1 cellular context compared by ENCODE assay signal in the genomic region with DNA sequence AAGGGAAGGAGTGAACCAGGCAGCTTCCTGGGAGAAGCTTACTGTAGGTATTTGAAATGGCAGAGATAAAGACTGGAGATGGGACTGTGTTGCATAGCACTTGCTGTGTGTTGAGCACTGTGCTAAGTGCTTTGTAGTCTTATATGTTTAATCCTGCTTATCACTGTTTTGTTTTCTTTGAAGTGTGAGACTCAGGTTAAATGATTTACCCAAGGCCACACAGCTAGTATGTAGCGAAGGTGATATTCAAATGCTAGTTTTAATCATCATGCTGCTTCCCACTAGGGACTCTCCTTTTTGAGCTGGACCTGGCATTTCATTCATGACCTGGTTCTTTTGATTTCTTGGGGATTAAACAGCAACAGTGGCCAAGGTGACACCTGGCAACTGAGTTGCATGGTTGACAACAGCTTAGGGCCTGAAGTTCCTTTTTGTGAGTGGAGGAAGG.
TF ChIP-seq lines count a peak whose summit lies in the region.

No MANE protein-coding gene starts in this region.

TF ChIP-seq in HepG2, 621 proteins besides CTCF, POLR2A, EP300 and RAD21 (continued from another document and continues in another):
- TF ChIP-seq, protein P1, sequence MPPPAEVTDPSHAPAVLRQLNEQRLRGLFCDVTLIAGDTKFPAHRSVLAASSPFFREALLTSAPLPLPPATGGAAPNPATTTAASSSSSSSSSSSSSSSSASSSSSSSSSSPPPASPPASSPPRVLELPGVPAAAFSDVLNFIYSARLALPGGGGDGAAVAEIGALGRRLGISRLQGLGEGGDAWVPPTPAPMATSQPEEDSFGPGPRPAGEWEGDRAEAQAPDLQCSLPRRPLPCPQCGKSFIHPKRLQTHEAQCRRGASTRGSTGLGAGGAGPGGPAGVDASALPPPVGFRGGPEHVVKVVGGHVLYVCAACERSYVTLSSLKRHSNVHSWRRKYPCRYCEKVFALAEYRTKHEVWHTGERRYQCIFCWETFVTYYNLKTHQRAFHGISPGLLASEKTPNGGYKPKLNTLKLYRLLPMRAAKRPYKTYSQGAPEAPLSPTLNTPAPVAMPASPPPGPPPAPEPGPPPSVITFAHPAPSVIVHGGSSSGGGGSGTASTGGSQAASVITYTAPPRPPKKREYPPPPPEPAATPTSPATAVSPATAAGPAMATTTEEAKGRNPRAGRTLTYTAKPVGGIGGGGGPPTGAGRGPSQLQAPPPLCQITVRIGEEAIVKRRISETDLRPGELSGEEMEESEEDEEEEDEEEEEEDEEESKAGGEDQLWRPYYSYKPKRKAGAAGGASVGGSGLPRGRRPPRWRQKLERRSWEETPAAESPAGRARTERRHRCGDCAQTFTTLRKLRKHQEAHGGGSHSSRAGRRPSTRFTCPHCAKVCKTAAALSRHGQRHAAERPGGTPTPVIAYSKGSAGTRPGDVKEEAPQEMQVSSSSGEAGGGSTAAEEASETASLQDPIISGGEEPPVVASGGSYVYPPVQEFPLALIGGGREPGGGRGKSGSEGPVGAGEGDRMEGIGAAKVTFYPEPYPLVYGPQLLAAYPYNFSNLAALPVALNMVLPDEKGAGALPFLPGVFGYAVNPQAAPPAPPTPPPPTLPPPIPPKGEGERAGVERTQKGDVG (CRISPR knock-in tag; IDR thresholded peaks at IDR 0.05; ENCODE audit: borderline replicate concordance), result no peak
- TF ChIP-seq, protein P2, sequence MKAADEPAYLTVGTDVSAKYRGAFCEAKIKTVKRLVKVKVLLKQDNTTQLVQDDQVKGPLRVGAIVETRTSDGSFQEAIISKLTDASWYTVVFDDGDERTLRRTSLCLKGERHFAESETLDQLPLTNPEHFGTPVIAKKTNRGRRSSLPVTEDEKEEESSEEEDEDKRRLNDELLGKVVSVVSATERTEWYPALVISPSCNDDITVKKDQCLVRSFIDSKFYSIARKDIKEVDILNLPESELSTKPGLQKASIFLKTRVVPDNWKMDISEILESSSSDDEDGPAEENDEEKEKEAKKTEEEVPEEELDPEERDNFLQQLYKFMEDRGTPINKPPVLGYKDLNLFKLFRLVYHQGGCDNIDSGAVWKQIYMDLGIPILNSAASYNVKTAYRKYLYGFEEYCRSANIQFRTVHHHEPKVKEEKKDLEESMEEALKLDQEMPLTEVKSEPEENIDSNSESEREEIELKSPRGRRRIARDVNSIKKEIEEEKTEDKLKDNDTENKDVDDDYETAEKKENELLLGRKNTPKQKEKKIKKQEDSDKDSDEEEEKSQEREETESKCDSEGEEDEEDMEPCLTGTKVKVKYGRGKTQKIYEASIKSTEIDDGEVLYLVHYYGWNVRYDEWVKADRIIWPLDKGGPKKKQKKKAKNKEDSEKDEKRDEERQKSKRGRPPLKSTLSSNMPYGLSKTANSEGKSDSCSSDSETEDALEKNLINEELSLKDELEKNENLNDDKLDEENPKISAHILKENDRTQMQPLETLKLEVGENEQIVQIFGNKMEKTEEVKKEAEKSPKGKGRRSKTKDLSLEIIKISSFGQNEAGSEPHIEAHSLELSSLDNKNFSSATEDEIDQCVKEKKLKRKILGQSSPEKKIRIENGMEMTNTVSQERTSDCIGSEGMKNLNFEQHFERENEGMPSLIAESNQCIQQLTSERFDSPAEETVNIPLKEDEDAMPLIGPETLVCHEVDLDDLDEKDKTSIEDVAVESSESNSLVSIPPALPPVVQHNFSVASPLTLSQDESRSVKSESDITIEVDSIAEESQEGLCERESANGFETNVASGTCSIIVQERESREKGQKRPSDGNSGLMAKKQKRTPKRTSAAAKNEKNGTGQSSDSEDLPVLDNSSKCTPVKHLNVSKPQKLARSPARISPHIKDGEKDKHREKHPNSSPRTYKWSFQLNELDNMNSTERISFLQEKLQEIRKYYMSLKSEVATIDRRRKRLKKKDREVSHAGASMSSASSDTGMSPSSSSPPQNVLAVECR (CRISPR knock-in tag; IDR thresholded peaks at IDR 0.05; ENCODE audit: borderline replicate concordance), result no peak
- TF ChIP-seq ELF4 (CRISPR knock-in tag; IDR thresholded peaks at IDR 0.05; ENCODE audit: borderline replicate concordance), result no peak
- no peak for TF ChIP-seq AGO2 (optimal IDR thresholded peaks at IDR 0.05; ENCODE audit: low read depth, low read length)
- TF ChIP-seq ZMYM3 (CRISPR knock-in tag; IDR thresholded peaks at IDR 0.05), result no peak
- no peak for TF ChIP-seq SIN3B (IDR thresholded peaks at IDR 0.05; ENCODE audit: low read length)
- peak; percentile 87 for TF ChIP-seq TBX2 (CRISPR knock-in tag; IDR thresholded peaks at IDR 0.05; ENCODE audit: borderline replicate concordance)
- TF ChIP-seq ZNF17 (CRISPR knock-in tag; IDR thresholded peaks at IDR 0.05), result no peak
- no peak for TF ChIP-seq PHB2 (IDR thresholded peaks at IDR 0.05; ENCODE audit: partially characterized antibody)
- no peak for TF ChIP-seq DNMT1 (CRISPR knock-in tag; IDR thresholded peaks at IDR 0.05)
- TF ChIP-seq, protein P3, sequence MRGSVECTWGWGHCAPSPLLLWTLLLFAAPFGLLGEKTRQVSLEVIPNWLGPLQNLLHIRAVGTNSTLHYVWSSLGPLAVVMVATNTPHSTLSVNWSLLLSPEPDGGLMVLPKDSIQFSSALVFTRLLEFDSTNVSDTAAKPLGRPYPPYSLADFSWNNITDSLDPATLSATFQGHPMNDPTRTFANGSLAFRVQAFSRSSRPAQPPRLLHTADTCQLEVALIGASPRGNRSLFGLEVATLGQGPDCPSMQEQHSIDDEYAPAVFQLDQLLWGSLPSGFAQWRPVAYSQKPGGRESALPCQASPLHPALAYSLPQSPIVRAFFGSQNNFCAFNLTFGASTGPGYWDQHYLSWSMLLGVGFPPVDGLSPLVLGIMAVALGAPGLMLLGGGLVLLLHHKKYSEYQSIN (CRISPR knock-in tag; IDR thresholded peaks at IDR 0.05; ENCODE audit: borderline replicate concordance), result no peak
- TF ChIP-seq KDM2A (CRISPR knock-in tag; IDR thresholded peaks at IDR 0.05; ENCODE audit: borderline replicate concordance, low read depth), result no peak
- TF ChIP-seq KMT2A (CRISPR knock-in tag; IDR thresholded peaks at IDR 0.05), result no peak
- TF ChIP-seq TBP (CRISPR knock-in tag; IDR thresholded peaks at IDR 0.05), result no peak
- TF ChIP-seq SRY (CRISPR knock-in tag; IDR thresholded peaks at IDR 0.05), result no peak
- TF ChIP-seq, protein P4, sequence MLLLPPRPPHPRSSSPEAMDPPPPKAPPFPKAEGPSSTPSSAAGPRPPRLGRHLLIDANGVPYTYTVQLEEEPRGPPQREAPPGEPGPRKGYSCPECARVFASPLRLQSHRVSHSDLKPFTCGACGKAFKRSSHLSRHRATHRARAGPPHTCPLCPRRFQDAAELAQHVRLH (CRISPR knock-in tag; IDR thresholded peaks at IDR 0.05; ENCODE audit: borderline replicate concordance, low read depth), result no peak
- TF ChIP-seq PRPF4 (IDR thresholded peaks at IDR 0.05; ENCODE audit: low read depth, low read length, poor library complexity, severe bottlenecking), result no peak
- TF ChIP-seq RNF2 (conservative IDR thresholded peaks at IDR 0.05; ENCODE audit: low read depth), result no peak
- TF ChIP-seq, protein P5, sequence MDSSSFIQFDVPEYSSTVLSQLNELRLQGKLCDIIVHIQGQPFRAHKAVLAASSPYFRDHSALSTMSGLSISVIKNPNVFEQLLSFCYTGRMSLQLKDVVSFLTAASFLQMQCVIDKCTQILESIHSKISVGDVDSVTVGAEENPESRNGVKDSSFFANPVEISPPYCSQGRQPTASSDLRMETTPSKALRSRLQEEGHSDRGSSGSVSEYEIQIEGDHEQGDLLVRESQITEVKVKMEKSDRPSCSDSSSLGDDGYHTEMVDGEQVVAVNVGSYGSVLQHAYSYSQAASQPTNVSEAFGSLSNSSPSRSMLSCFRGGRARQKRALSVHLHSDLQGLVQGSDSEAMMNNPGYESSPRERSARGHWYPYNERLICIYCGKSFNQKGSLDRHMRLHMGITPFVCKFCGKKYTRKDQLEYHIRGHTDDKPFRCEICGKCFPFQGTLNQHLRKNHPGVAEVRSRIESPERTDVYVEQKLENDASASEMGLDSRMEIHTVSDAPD (CRISPR knock-in tag; IDR thresholded peaks at IDR 0.05), result no peak; the same call in 1 of the 2 replicates
- peak; percentile 16; the same call in 1 of the 2 replicates for TF ChIP-seq FOXA3 (CRISPR knock-in tag; IDR thresholded peaks at IDR 0.05)
- TF ChIP-seq, protein P6, sequence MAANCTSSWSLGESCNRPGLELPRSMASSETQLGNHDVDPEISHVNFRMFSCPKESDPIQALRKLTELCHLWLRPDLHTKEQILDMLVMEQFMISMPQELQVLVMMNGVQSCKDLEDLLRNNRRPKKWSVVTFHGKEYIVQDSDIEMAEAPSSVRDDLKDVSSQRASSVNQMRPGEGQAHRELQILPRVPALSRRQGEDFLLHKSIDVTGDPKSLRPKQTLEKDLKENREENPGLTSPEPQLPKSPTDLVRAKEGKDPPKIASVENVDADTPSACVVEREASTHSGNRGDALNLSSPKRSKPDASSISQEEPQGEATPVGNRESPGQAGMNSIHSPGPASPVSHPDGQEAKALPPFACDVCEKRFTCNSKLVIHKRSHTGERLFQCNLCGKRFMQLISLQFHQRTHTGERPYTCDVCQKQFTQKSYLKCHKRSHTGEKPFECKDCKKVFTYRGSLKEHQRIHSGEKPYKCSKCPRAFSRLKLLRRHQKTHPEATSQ (CRISPR knock-in tag; IDR thresholded peaks at IDR 0.05; ENCODE audit: borderline replicate concordance), result no peak
- TF ChIP-seq GPN1 (CRISPR knock-in tag; IDR thresholded peaks at IDR 0.05; ENCODE audit: borderline replicate concordance), result no peak
- no peak for TF ChIP-seq NR2F6 (IDR thresholded peaks at IDR 0.05)
- TF ChIP-seq NR2F6 (CRISPR knock-in tag; IDR thresholded peaks at IDR 0.05), result peak; percentile 54
- no peak for TF ChIP-seq ZNF317 (CRISPR knock-in tag; IDR thresholded peaks at IDR 0.05)
- TF ChIP-seq, protein P7, sequence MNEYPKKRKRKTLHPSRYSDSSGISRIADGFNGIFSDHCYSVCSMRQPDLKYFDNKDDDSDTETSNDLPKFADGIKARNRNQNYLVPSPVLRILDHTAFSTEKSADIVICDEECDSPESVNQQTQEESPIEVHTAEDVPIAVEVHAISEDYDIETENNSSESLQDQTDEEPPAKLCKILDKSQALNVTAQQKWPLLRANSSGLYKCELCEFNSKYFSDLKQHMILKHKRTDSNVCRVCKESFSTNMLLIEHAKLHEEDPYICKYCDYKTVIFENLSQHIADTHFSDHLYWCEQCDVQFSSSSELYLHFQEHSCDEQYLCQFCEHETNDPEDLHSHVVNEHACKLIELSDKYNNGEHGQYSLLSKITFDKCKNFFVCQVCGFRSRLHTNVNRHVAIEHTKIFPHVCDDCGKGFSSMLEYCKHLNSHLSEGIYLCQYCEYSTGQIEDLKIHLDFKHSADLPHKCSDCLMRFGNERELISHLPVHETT (CRISPR knock-in tag; conservative IDR thresholded peaks at IDR 0.05), result no peak
- no peak for TF ChIP-seq ARNT (IDR thresholded peaks at IDR 0.05)
- TF ChIP-seq ZNF746 (CRISPR knock-in tag; IDR thresholded peaks at IDR 0.05), result no peak
- TF ChIP-seq, protein P8, sequence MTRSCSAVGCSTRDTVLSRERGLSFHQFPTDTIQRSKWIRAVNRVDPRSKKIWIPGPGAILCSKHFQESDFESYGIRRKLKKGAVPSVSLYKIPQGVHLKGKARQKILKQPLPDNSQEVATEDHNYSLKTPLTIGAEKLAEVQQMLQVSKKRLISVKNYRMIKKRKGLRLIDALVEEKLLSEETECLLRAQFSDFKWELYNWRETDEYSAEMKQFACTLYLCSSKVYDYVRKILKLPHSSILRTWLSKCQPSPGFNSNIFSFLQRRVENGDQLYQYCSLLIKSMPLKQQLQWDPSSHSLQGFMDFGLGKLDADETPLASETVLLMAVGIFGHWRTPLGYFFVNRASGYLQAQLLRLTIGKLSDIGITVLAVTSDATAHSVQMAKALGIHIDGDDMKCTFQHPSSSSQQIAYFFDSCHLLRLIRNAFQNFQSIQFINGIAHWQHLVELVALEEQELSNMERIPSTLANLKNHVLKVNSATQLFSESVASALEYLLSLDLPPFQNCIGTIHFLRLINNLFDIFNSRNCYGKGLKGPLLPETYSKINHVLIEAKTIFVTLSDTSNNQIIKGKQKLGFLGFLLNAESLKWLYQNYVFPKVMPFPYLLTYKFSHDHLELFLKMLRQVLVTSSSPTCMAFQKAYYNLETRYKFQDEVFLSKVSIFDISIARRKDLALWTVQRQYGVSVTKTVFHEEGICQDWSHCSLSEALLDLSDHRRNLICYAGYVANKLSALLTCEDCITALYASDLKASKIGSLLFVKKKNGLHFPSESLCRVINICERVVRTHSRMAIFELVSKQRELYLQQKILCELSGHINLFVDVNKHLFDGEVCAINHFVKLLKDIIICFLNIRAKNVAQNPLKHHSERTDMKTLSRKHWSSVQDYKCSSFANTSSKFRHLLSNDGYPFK (CRISPR knock-in tag; IDR thresholded peaks at IDR 0.05; ENCODE audit: borderline replicate concordance), result no peak
- peak; percentile 31; the same call in 1 of the 2 replicates for TF ChIP-seq POGZ (CRISPR knock-in tag; IDR thresholded peaks at IDR 0.05)
- TF ChIP-seq FOXP1 (IDR thresholded peaks at IDR 0.05), result no peak
- peak; percentile 53; the same call in 1 of the 2 replicates for TF ChIP-seq FOXP1 (CRISPR knock-in tag; IDR thresholded peaks at IDR 0.05)
- TF ChIP-seq CREM (IDR thresholded peaks at IDR 0.05), result peak; percentile 26; the same call in 1 of the 2 replicates
- no peak for TF ChIP-seq CREM (CRISPR knock-in tag; IDR thresholded peaks at IDR 0.05)
- TF ChIP-seq ZNF264 (CRISPR knock-in tag; IDR thresholded peaks at IDR 0.05), result no peak; the same call in 1 of the 2 replicates
- TF ChIP-seq, protein P9, sequence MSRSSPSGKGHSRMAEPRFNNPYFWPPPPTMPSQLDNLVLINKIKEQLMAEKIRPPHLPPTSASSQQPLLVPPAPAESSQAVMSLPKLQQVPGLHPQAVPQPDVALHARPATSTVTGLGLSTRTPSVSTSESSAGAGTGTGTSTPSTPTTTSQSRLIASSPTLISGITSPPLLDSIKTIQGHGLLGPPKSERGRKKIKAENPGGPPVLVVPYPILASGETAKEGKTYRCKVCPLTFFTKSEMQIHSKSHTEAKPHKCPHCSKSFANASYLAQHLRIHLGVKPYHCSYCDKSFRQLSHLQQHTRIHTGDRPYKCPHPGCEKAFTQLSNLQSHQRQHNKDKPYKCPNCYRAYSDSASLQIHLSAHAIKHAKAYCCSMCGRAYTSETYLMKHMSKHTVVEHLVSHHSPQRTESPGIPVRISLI (CRISPR knock-in tag; IDR thresholded peaks at IDR 0.05; ENCODE audit: borderline replicate concordance), result no peak
- no peak for TF ChIP-seq AHR (CRISPR knock-in tag; IDR thresholded peaks at IDR 0.05)
- TF ChIP-seq, protein P10, sequence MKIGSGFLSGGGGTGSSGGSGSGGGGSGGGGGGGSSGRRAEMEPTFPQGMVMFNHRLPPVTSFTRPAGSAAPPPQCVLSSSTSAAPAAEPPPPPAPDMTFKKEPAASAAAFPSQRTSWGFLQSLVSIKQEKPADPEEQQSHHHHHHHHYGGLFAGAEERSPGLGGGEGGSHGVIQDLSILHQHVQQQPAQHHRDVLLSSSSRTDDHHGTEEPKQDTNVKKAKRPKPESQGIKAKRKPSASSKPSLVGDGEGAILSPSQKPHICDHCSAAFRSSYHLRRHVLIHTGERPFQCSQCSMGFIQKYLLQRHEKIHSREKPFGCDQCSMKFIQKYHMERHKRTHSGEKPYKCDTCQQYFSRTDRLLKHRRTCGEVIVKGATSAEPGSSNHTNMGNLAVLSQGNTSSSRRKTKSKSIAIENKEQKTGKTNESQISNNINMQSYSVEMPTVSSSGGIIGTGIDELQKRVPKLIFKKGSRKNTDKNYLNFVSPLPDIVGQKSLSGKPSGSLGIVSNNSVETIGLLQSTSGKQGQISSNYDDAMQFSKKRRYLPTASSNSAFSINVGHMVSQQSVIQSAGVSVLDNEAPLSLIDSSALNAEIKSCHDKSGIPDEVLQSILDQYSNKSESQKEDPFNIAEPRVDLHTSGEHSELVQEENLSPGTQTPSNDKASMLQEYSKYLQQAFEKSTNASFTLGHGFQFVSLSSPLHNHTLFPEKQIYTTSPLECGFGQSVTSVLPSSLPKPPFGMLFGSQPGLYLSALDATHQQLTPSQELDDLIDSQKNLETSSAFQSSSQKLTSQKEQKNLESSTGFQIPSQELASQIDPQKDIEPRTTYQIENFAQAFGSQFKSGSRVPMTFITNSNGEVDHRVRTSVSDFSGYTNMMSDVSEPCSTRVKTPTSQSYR (CRISPR knock-in tag; IDR thresholded peaks at IDR 0.05; ENCODE audit: borderline replicate concordance), result no peak
- TF ChIP-seq ARNTL (CRISPR knock-in tag; IDR thresholded peaks at IDR 0.05), result no peak
- TF ChIP-seq U2AF1 (optimal IDR thresholded peaks at IDR 0.05; ENCODE audit: low read depth, low read length), result no peak
- no peak; the same call in 1 of the 2 replicates for TF ChIP-seq ZBTB7B (CRISPR knock-in tag; IDR thresholded peaks at IDR 0.05)
